ENCODE assay signal across 1 cellular context in genomic region chr17:28189667-28190066, GRCh38.
TF ChIP-seq lines count a peak whose summit lies in the region.

No MANE protein-coding gene starts in this region.

TF ChIP-seq in IMR-90, 13 proteins besides CTCF, POLR2A, EP300 and RAD21:
- TF ChIP-seq MAZ (IDR thresholded peaks at IDR 0.05; ENCODE audit: borderline replicate concordance, low read depth, low read length): no peak
- no peak for TF ChIP-seq USF2 (IDR thresholded peaks at IDR 0.05; ENCODE audit: low read depth, low read length)
- TF ChIP-seq ELK1 (IDR thresholded peaks at IDR 0.05; ENCODE audit: borderline replicate concordance, low read depth, low read length): no peak
- no peak for TF ChIP-seq FOS (IDR thresholded peaks at IDR 0.05; ENCODE audit: low read depth, low read length)
- TF ChIP-seq CEBPB (IDR thresholded peaks at IDR 0.05; ENCODE audit: low read depth, low read length): no peak
- no peak for TF ChIP-seq MXI1 (IDR thresholded peaks at IDR 0.05; ENCODE audit: borderline replicate concordance, low read depth, low read length)
- TF ChIP-seq BHLHE40 (IDR thresholded peaks at IDR 0.05; ENCODE audit: low read depth, low read length): no peak
- no peak for TF ChIP-seq RFX5 (IDR thresholded peaks at IDR 0.05; ENCODE audit: low read depth, low read length)
- no peak for TF ChIP-seq MAFK (IDR thresholded peaks at IDR 0.05; ENCODE audit: low read depth, low read length)
- no peak for TF ChIP-seq SMC3 (IDR thresholded peaks at IDR 0.05; ENCODE audit: low read depth, low read length)
